8 cellular contexts compared by ENCODE assay signal in genomic region chr19:10404888-10405808, GRCh38. TPM values are rescaled to one million over a fixed set of nuclear protein-coding genes. Genes with fewer than 3 reads are reported as not detected.
DNase-seq lines count a peak whose midpoint lies in the region; TF ChIP-seq lines count a peak whose summit lies in the region.

No MANE protein-coding gene starts in this region.

- no peaks in the 10 kb centered on the region; the same call in 1 of the 2 replicates for H3K4me1 ChIP-seq in H9 (ENCODE audit: insufficient read depth, low read length)
- H3K4me1 ChIP-seq in esophagus muscularis mucosa: peaks cover 41 to 48% (median 47%) of the 10 kb centered on the region in 4 donors
- peaks cover 29% of the 10 kb centered on the region for H3K4me1 ChIP-seq in testis

- H3K9ac ChIP-seq in H9 (ENCODE audit: extremely low read depth, insufficient read length, low read length): no peak overlapping the region

- H3K4me3 ChIP-seq in esophagus muscularis mucosa: peak overlapping the region; percentile 81 to 99 (median 92)
- peak overlapping the region in 1 of 2 donors; percentile 83 for H3K4me3 ChIP-seq in testis

- H3K79me1 ChIP-seq in H9 (ENCODE audit: insufficient read depth, low read depth, low read length, poor library complexity, severe bottlenecking): peaks cover 13% of the 10 kb centered on the region

- H3K9me3 ChIP-seq in H9 (ENCODE audit: control insufficient read depth, low read depth, low read length): no peaks in the 10 kb centered on the region
- no peaks in the 10 kb centered on the region for H3K9me3 ChIP-seq in esophagus muscularis mucosa
- no peaks in the 10 kb centered on the region for H3K9me3 ChIP-seq in testis

- H3K36me3 Mint-ChIP-seq in H9 (ENCODE audit: insufficient read depth in 1 of 3, low read depth in 3 of 3): peaks cover 0 to 16% (median 4%) of the 10 kb centered on the region in 3 experiments; a peak in 4 of 7 replicates
- peaks cover 34% of the 10 kb centered on the region for H3K36me3 Mint-ChIP-seq in activated CD4-positive, alpha-beta T cell treated with anti-CD3 and anti-CD28 coated beads, Interleukin-2, amount 10 ng/mL, durations not matched to agents 24 days and 14 days (ENCODE audit: low read depth)

- H4K91ac ChIP-seq in H9 (ENCODE audit: insufficient read length, low read depth, low read length): no peak overlapping the region

- no peak overlapping the region for H3T11ph ChIP-seq in H9 (ENCODE audit: low read length)

- H4K8ac ChIP-seq in H9 (replicated peaks; ENCODE audit: insufficient read length, low read depth, low read length): no peak overlapping the region

- no peak overlapping the region; a peak in 1 of 7 replicates for H3K27ac Mint-ChIP-seq in H9
- peak overlapping the region; percentile 98 for H3K27ac Mint-ChIP-seq in activated CD4-positive, alpha-beta T cell treated with anti-CD3 and anti-CD28 coated beads, Interleukin-2, amount 10 ng/mL, durations not matched to agents 24 days and 14 days

- no peak for TF ChIP-seq POLR2A in esophagus muscularis mucosa (IDR thresholded peaks at IDR 0.05; ENCODE audit: low read depth)
- TF ChIP-seq POLR2A in testis (IDR thresholded peaks at IDR 0.05): no peak

- TF ChIP-seq CTCF in H9 (conservative IDR thresholded peaks at IDR 0.05) (no peak), esophagus muscularis mucosa (IDR thresholded peaks at IDR 0.05) (no peak), testis (IDR thresholded peaks at IDR 0.05) (no peak)

- peaks cover 24% of the 10 kb centered on the region for H3K23me2 ChIP-seq in H9 (ENCODE audit: insufficient read length, low read depth, low read length, poor library complexity, severe bottlenecking)

- no peak overlapping the region for H2BK5ac ChIP-seq in H9 (ENCODE audit: insufficient read length, low read length)

- no peak for DNase-seq in H9
- DNase-seq in activated CD4-positive, alpha-beta T cell treated with anti-CD3 and anti-CD28 coated beads, Interleukin-2, amount 10 ng/mL, durations not matched to agents 24 days and 14 days: peak; percentile 88
- DNase-seq in esophagus muscularis mucosa (ENCODE audit: extremely low spot score): no peak
- DNase-seq in stimulated activated CD4-positive, alpha-beta T cell treated with anti-CD3 and anti-CD28 coated beads, Interleukin-2, amount 100 ng/mL, for 48 hours: peak; percentile 49 to 56
- no peak for DNase-seq in NCI-H526 (lab: John Stamatoyannopoulos, UW)
- no peak for DNase-seq in NCI-H2227 treated with DMSO at 0.1 percent for 48 hours (lab: John Stamatoyannopoulos, UW)
- no peak for DNase-seq in testis
- no peak for DNase-seq in NCI-H1092 treated with DMSO at 0.1 percent for 48 hours (lab: John Stamatoyannopoulos, UW)

- H4K5ac ChIP-seq in H9 (ENCODE audit: insufficient read length, low read depth, low read length): no peak overlapping the region

- no peak overlapping the region for H3K56ac ChIP-seq in H9 (ENCODE audit: insufficient read length, low read depth, low read length)

- intact Hi-C loops in activated CD4-positive, alpha-beta T cell treated with anti-CD3 and anti-CD28 coated beads, Interleukin-2, amount 10 ng/mL, durations not matched to agents 24 days and 14 days (cut with micrococcal nuclease): loop anchor here (1.0 to 5.0 kb wide), 5 partner anchors 20 to 298 kb away; partner anchors contain the start of genes CDKN2D, ILF3, KRI1 and PPAN
- intact Hi-C loops in esophagus muscularis mucosa (cut with DNase I) (loop anchor here (1.0 to 10.0 kb wide), 2 partner anchors 19 to 160 kb away; partner anchors contain the start of genes CDKN2D and KRI1), testis (cut with DNase I; ENCODE audit: low total_unique reads) (no loop called here)

- no peak overlapping the region for H3K23ac ChIP-seq in H9 (ENCODE audit: insufficient read length, low read depth, low read length)

- H3K27me3 Mint-ChIP-seq in H9 (ENCODE audit: low read depth): peaks cover 53% of the 10 kb centered on the region
- no peaks in the 10 kb centered on the region for H3K27me3 Mint-ChIP-seq in activated CD4-positive, alpha-beta T cell treated with anti-CD3 and anti-CD28 coated beads, Interleukin-2, amount 10 ng/mL, durations not matched to agents 24 days and 14 days

- H3K4me1 Mint-ChIP-seq in H9: peaks cover 16 to 22% of the 10 kb centered on the region in 2 experiments
- H3K4me1 Mint-ChIP-seq in activated CD4-positive, alpha-beta T cell treated with anti-CD3 and anti-CD28 coated beads, Interleukin-2, amount 10 ng/mL, durations not matched to agents 24 days and 14 days: peaks cover 72% of the 10 kb centered on the region

- no peak overlapping the region for H2BK12ac ChIP-seq in H9 (ENCODE audit: insufficient read length, low read depth, low read length)

- no peak overlapping the region for H2BK120ac ChIP-seq in H9 (ENCODE audit: low read depth, low read length, poor library complexity, severe bottlenecking)

- H3K4me3 Mint-ChIP-seq in H9: peak overlapping the region; percentile 96 to 97
- peak overlapping the region; percentile 99 for H3K4me3 Mint-ChIP-seq in activated CD4-positive, alpha-beta T cell treated with anti-CD3 and anti-CD28 coated beads, Interleukin-2, amount 10 ng/mL, durations not matched to agents 24 days and 14 days

- no peak overlapping the region for H2BK20ac ChIP-seq in H9 (ENCODE audit: low read depth, low read length, poor library complexity, severe bottlenecking)

- H3K27me3 ChIP-seq in H9 (ENCODE audit: insufficient read depth, low read length) (no peaks in the 10 kb centered on the region; the same call in 1 of the 2 replicates), esophagus muscularis mucosa (peaks cover 0 to 59% (median 15%) of the 10 kb centered on the region in 4 donors), testis (no peaks in the 10 kb centered on the region)

- no peak for TF ChIP-seq EP300 in esophagus muscularis mucosa (IDR thresholded peaks at IDR 0.05)

- peaks cover 14% of the 10 kb centered on the region; the same call in 1 of the 2 replicates for H3K79me2 ChIP-seq in H9 (ENCODE audit: insufficient read depth, low read length)

- H2AFZ ChIP-seq in H9 (ENCODE audit: low read length): no peak overlapping the region

- H3K36me3 ChIP-seq in esophagus muscularis mucosa: peaks cover 0 to 2% (median 0%) of the 10 kb centered on the region in 4 donors
- H3K36me3 ChIP-seq in testis (ENCODE audit: low read depth, missing control alignments): no peaks in the 10 kb centered on the region

- H3K18ac ChIP-seq in H9 (ENCODE audit: insufficient read length, low read depth, low read length): no peak overlapping the region

- no peak overlapping the region for H2BK15ac ChIP-seq in H9 (ENCODE audit: low read depth, low read length)

- no CpG with 5 or more reads among the region's 43 CpGs for WGBS in H9 (ENCODE audit: extremely low coverage, insufficient read length, low lambda C conversion rate)
- WGBS in esophagus muscularis mucosa: 6% methylated on average over 36 of the region's 43 CpGs
- WGBS in testis, 2 donors: 4 to 6% methylated on average over 22 to 41 of the region's 43 CpGs

- H4K20me1 ChIP-seq in H9 (ENCODE audit: control insufficient read depth, insufficient read depth, insufficient read length): no peaks in the 10 kb centered on the region

- H3K9me3 Mint-ChIP-seq in H9: no peaks in the 10 kb centered on the region
- H3K9me3 Mint-ChIP-seq in activated CD4-positive, alpha-beta T cell treated with anti-CD3 and anti-CD28 coated beads, Interleukin-2, amount 10 ng/mL, durations not matched to agents 24 days and 14 days: no peaks in the 10 kb centered on the region

- no peak overlapping the region for H2AK5ac ChIP-seq in H9 (ENCODE audit: insufficient read length, low read length)

- H3K4ac ChIP-seq in H9 (ENCODE audit: low read depth, low read length): no peak overlapping the region

- H3K4me2 ChIP-seq in H9 (ENCODE audit: insufficient read depth, insufficient read length, low read length): peak overlapping the region; percentile 68

- no peak overlapping the region for H3K14ac ChIP-seq in H9 (ENCODE audit: insufficient read depth, low read length)

- H3K27ac ChIP-seq in H9 (ENCODE audit: insufficient read length, low read depth, low read length): no peak overlapping the region
- H3K27ac ChIP-seq in esophagus muscularis mucosa (replicated peaks in 1 of 4): no peak overlapping the region
- H3K27ac ChIP-seq in testis: no peak overlapping the region

RNA-seq across cellular contexts. Expression of gene CDC37, which starts 1.8 kb away (rescaled TPM):
- total RNA-seq in H9 (2021) (155 and 164 TPM in 2 replicates), esophagus muscularis mucosa (100 to 1,000 TPM; 131 to 176 (median 160) TPM), testis (100 to 1,000 TPM; 160 to 210 TPM)
- total RNA-seq in activated CD4-positive, alpha-beta T cell treated with anti-CD3 and anti-CD28 coated beads, Interleukin-2, amount 10 ng/mL, durations not matched to agents 24 days and 14 days: 304 and 310 TPM in 2 replicates
- 170 TPM for polyA plus RNA-seq in testis (ENCODE audit: insufficient read depth, low read depth, low replicate concordance)

RNA-seq across cellular contexts. Expression of gene PDE4A, which starts 15.2 kb away (rescaled TPM):
- total RNA-seq in H9 (2021) (8.5 and 8.9 TPM in 2 replicates), esophagus muscularis mucosa (10 to 100 TPM; 11.6 to 24.5 (median 14.1) TPM), testis (10 to 100 TPM; 20.1 to 35.0 TPM)
- 55.3 and 58.0 TPM in 2 replicates for total RNA-seq in activated CD4-positive, alpha-beta T cell treated with anti-CD3 and anti-CD28 coated beads, Interleukin-2, amount 10 ng/mL, durations not matched to agents 24 days and 14 days
- 35.4 TPM for polyA plus RNA-seq in testis (ENCODE audit: insufficient read depth, low read depth, low replicate concordance)

RNA-seq across cellular contexts. Expression of gene TYK2, which starts 24.8 kb away (rescaled TPM):
- total RNA-seq in H9 (2021) (50.1 and 61.4 TPM in 2 replicates), esophagus muscularis mucosa (10 to 100 TPM; 50.5 to 71.6 (median 65.9) TPM), testis (100 to 1,000 TPM; 112 to 113 TPM)
- total RNA-seq in activated CD4-positive, alpha-beta T cell treated with anti-CD3 and anti-CD28 coated beads, Interleukin-2, amount 10 ng/mL, durations not matched to agents 24 days and 14 days: 244 and 255 TPM in 2 replicates
- 47.6 TPM for polyA plus RNA-seq in testis (ENCODE audit: insufficient read depth, low read depth, low replicate concordance)

Comparison
In these comparisons a context has a peak if more than half of its experiments do, and no peak if none do; other contexts are left out.
1. DNase-seq: peak in activated CD4-positive, alpha-beta T cell treated with anti-CD3 and anti-CD28 coated beads, Interleukin-2, amount 10 ng/mL, durations not matched to agents 24 days and 14 days (single experiment) and stimulated activated CD4-positive, alpha-beta T cell treated with anti-CD3 and anti-CD28 coated beads, Interleukin-2, amount 100 ng/mL, for 48 hours (2 of 2); none in H9 (single experiment), esophagus muscularis mucosa (single experiment), NCI-H526 (0 of 2), NCI-H2227 treated with DMSO at 0.1 percent for 48 hours (single experiment), testis (single experiment) and NCI-H1092 treated with DMSO at 0.1 percent for 48 hours (single experiment).